Comparison of ENCODE assay signal across 1 cellular context in the genomic region with DNA sequence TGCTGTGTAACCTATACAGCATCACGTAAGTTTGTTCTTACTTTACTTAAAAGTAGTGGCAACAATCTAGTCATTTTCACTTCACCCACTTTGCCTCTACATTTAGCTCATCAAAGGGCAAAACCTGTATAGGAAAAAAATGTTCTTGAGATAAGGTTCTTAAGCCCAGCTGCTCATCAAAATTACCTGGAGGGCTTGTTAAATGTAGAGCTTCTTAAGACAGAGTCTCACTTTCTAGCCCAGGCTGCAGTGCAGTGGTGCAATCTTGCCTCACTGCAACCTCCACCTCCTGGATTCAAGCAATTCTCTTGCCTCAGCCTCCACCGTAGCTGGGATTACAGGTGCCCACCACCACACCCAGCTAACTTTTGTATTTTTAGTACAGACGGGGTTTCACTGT.
TF ChIP-seq lines count a peak whose summit lies in the region.

No MANE protein-coding gene starts in this region.

TF ChIP-seq in HepG2, 621 proteins besides CTCF, POLR2A, EP300 and RAD21:
- TF ChIP-seq ZNF747 (CRISPR knock-in tag; IDR thresholded peaks at IDR 0.05; ENCODE audit: borderline replicate concordance), result no peak
- 0 out of 2 replicates have a peak, but pooled peaks have one; percentile 2 for TF ChIP-seq ZNF652 (CRISPR knock-in tag; IDR thresholded peaks at IDR 0.05; ENCODE audit: borderline replicate concordance, low read depth)
